Comparison of ENCODE assay signal across 1 cellular context in genomic region chr19:41904118-41904870, GRCh38.
TF ChIP-seq lines count a peak whose summit lies in the region.

No MANE protein-coding gene starts in this region.

TF ChIP-seq in HepG2, 621 proteins besides CTCF, POLR2A, EP300 and RAD21 (continued from another document and continues in another):
- TF ChIP-seq ZNF280D (CRISPR knock-in tag; IDR thresholded peaks at IDR 0.05) (no peak), ZKSCAN5 (CRISPR knock-in tag; IDR thresholded peaks at IDR 0.05) (no peak), ISL2 (CRISPR knock-in tag; IDR thresholded peaks at IDR 0.05) (no peak; the same call in 1 of the 2 replicates), ZFX (CRISPR knock-in tag; IDR thresholded peaks at IDR 0.05; ENCODE audit: low read depth) (peak; percentile 49), FOXM1 (CRISPR knock-in tag; IDR thresholded peaks at IDR 0.05) (no peak), PAX8 (CRISPR knock-in tag; IDR thresholded peaks at IDR 0.05; ENCODE audit: borderline replicate concordance) (no peak), NR0B2 (CRISPR knock-in tag; IDR thresholded peaks at IDR 0.05) (peak; percentile 66; the same call in 1 of the 2 replicates), MEF2D (CRISPR knock-in tag; IDR thresholded peaks at IDR 0.05) (0 out of 2 replicates have a peak, but pooled peaks have one; percentile 37), ZNF674 (CRISPR knock-in tag; IDR thresholded peaks at IDR 0.05; ENCODE audit: low read depth) (no peak), ZNF770 (CRISPR knock-in tag; IDR thresholded peaks at IDR 0.05) (no peak), ZNF672 (CRISPR knock-in tag; IDR thresholded peaks at IDR 0.05) (no peak), TCF12 (IDR thresholded peaks at IDR 0.05) (no peak), TCF12 (CRISPR knock-in tag; IDR thresholded peaks at IDR 0.05) (peak; percentile 71; the same call in 1 of the 2 replicates), TBL1XR1 (IDR thresholded peaks at IDR 0.05; ENCODE audit: borderline replicate concordance, low read length, partially characterized antibody) (no peak), ZNF598 (CRISPR knock-in tag; IDR thresholded peaks at IDR 0.05; ENCODE audit: borderline replicate concordance) (no peak), ZNF343 (CRISPR knock-in tag; IDR thresholded peaks at IDR 0.05) (no peak; the same call in 1 of the 2 replicates), GPN1 (CRISPR knock-in tag; IDR thresholded peaks at IDR 0.05; ENCODE audit: borderline replicate concordance) (no peak), ZBTB34 (CRISPR knock-in tag; IDR thresholded peaks at IDR 0.05) (no peak), ZNF160 (CRISPR knock-in tag; IDR thresholded peaks at IDR 0.05) (no peak), RFX5 (IDR thresholded peaks at IDR 0.05; ENCODE audit: low read depth, low read length) (no peak), SRSF1 (optimal IDR thresholded peaks at IDR 0.05; ENCODE audit: low read depth, low read length) (no peak), NFIC (IDR thresholded peaks at IDR 0.05; ENCODE audit: low read length) (no peak), EHMT2 (IDR thresholded peaks at IDR 0.05; ENCODE audit: borderline replicate concordance, low read depth, low read length) (no peak), ZFP62 (CRISPR knock-in tag; IDR thresholded peaks at IDR 0.05) (no peak), MIER3 (CRISPR knock-in tag; IDR thresholded peaks at IDR 0.05; ENCODE audit: borderline replicate concordance) (peak; percentile 82; the same call in 1 of the 2 replicates), POGZ (CRISPR knock-in tag; IDR thresholded peaks at IDR 0.05) (no peak), HNRNPK (IDR thresholded peaks at IDR 0.05; ENCODE audit: low read depth, low read length, poor library complexity, severe bottlenecking) (peak; percentile 14), SUZ12 (IDR thresholded peaks at IDR 0.05; ENCODE audit: low read depth, low read length) (no peak), TOPORS (CRISPR knock-in tag; IDR thresholded peaks at IDR 0.05) (no peak), ZNF138 (CRISPR knock-in tag; IDR thresholded peaks at IDR 0.05; ENCODE audit: low read depth) (no peak), ZMYM4 (CRISPR knock-in tag; IDR thresholded peaks at IDR 0.05) (no peak), KDM6A (CRISPR knock-in tag; IDR thresholded peaks at IDR 0.05; ENCODE audit: low read depth) (peak; percentile 71), U2AF1 (optimal IDR thresholded peaks at IDR 0.05; ENCODE audit: low read depth, low read length) (no peak), ZNF574 (CRISPR knock-in tag; IDR thresholded peaks at IDR 0.05) (peak; percentile 83)
- TF ChIP-seq, protein P1, sequence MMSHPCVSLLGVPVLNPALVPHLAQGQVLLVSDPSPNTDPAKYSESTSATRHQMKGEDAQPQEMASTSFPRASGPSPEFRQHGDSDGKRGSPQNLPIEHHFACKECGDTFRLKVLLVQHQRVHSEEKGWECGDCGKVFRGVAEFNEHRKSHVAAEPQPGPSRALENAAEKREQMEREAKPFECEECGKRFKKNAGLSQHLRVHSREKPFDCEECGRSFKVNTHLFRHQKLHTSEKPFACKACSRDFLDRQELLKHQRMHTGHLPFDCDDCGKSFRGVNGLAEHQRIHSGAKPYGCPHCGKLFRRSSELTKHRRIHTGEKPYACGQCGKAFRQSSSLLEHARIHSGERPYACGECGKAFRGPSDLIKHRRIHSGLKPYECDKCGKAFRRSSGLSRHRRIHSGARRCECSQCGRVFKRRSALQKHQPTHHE (CRISPR knock-in tag; IDR thresholded peaks at IDR 0.05; ENCODE audit: borderline replicate concordance) = no peak
- TF ChIP-seq, protein P2, sequence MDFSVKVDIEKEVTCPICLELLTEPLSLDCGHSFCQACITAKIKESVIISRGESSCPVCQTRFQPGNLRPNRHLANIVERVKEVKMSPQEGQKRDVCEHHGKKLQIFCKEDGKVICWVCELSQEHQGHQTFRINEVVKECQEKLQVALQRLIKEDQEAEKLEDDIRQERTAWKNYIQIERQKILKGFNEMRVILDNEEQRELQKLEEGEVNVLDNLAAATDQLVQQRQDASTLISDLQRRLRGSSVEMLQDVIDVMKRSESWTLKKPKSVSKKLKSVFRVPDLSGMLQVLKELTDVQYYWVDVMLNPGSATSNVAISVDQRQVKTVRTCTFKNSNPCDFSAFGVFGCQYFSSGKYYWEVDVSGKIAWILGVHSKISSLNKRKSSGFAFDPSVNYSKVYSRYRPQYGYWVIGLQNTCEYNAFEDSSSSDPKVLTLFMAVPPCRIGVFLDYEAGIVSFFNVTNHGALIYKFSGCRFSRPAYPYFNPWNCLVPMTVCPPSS (IDR thresholded peaks at IDR 0.05) = no peak
- TF ChIP-seq, protein P3, sequence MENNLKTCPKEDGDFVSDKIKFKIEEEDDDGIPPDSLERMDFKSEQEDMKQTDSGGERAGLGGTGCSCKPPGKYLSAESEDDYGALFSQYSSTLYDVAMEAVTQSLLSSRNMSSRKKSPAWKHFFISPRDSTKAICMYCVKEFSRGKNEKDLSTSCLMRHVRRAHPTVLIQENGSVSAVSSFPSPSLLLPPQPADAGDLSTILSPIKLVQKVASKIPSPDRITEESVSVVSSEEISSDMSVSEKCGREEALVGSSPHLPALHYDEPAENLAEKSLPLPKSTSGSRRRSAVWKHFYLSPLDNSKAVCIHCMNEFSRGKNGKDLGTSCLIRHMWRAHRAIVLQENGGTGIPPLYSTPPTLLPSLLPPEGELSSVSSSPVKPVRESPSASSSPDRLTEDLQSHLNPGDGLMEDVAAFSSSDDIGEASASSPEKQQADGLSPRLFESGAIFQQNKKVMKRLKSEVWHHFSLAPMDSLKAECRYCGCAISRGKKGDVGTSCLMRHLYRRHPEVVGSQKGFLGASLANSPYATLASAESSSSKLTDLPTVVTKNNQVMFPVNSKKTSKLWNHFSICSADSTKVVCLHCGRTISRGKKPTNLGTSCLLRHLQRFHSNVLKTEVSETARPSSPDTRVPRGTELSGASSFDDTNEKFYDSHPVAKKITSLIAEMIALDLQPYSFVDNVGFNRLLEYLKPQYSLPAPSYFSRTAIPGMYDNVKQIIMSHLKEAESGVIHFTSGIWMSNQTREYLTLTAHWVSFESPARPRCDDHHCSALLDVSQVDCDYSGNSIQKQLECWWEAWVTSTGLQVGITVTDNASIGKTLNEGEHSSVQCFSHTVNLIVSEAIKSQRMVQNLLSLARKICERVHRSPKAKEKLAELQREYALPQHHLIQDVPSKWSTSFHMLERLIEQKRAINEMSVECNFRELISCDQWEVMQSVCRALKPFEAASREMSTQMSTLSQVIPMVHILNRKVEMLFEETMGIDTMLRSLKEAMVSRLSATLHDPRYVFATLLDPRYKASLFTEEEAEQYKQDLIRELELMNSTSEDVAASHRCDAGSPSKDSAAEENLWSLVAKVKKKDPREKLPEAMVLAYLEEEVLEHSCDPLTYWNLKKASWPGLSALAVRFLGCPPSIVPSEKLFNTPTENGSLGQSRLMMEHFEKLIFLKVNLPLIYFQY (CRISPR knock-in tag; IDR thresholded peaks at IDR 0.05; ENCODE audit: borderline replicate concordance) = 0 out of 2 replicates have a peak, but pooled peaks have one; percentile 25
- TF ChIP-seq, protein P4, sequence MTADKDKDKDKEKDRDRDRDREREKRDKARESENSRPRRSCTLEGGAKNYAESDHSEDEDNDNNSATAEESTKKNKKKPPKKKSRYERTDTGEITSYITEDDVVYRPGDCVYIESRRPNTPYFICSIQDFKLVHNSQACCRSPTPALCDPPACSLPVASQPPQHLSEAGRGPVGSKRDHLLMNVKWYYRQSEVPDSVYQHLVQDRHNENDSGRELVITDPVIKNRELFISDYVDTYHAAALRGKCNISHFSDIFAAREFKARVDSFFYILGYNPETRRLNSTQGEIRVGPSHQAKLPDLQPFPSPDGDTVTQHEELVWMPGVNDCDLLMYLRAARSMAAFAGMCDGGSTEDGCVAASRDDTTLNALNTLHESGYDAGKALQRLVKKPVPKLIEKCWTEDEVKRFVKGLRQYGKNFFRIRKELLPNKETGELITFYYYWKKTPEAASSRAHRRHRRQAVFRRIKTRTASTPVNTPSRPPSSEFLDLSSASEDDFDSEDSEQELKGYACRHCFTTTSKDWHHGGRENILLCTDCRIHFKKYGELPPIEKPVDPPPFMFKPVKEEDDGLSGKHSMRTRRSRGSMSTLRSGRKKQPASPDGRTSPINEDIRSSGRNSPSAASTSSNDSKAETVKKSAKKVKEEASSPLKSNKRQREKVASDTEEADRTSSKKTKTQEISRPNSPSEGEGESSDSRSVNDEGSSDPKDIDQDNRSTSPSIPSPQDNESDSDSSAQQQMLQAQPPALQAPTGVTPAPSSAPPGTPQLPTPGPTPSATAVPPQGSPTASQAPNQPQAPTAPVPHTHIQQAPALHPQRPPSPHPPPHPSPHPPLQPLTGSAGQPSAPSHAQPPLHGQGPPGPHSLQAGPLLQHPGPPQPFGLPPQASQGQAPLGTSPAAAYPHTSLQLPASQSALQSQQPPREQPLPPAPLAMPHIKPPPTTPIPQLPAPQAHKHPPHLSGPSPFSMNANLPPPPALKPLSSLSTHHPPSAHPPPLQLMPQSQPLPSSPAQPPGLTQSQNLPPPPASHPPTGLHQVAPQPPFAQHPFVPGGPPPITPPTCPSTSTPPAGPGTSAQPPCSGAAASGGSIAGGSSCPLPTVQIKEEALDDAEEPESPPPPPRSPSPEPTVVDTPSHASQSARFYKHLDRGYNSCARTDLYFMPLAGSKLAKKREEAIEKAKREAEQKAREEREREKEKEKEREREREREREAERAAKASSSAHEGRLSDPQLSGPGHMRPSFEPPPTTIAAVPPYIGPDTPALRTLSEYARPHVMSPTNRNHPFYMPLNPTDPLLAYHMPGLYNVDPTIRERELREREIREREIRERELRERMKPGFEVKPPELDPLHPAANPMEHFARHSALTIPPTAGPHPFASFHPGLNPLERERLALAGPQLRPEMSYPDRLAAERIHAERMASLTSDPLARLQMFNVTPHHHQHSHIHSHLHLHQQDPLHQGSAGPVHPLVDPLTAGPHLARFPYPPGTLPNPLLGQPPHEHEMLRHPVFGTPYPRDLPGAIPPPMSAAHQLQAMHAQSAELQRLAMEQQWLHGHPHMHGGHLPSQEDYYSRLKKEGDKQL (CRISPR knock-in tag; IDR thresholded peaks at IDR 0.05; ENCODE audit: low read depth) = peak; percentile 75; the same call in 1 of the 2 replicates
